ENCODE assay signal across 15 cellular contexts in the genomic region with DNA sequence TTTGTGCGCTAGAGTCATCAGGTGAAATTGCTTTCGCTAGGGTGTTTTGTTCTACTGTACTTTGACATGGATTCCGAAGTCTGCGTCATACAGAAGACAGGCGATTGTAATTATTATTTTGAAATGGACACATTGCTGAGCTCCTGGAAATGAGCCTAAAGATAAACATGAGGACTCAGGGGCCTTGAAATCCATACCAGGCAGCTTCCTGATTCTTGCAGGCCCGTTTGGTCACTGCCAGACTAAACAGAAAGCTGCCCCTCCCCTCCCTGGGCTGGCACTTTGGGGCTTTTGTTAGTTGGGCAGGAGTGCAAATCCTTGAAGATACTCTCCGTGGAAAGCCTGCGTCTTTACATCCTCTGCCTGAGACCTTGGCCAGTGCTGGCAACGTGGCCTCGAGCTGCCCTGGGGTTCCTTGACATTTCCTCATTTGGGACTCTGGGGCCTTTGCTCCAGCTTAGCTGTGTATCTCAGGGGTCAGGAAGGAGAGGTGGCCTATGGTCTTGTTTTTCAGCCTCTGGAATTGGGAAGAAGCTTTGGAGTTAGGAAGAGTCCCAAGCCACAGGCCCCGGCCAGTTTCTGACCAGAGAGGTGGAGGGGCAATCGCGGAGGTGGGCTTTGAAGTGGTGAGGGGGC. TPM values are rescaled to one million over a fixed set of nuclear protein-coding genes. Genes with fewer than 3 reads are reported as not detected.
DNase-seq lines count a peak whose midpoint lies in the region; FAIRE-seq and TF ChIP-seq lines count a peak whose summit lies in the region.
"Had no signal": no experiment of that assay in that cellular context is flagged by ENCODE, and none has a peak within 500 bp of the region (broad histone marks: within the 10 kb centered on the region; RNA-seq: fewer than 3 reads in every experiment).

No MANE protein-coding gene starts in this region.

- H3K4me1 ChIP-seq in SJSA1 (replicated peaks) (peaks cover 72% of the 10 kb centered on the region), small intestine (ENCODE audit: control insufficient read depth in 2 of 2, insufficient read depth in 1 of 2, low read depth in 1 of 2, low read length in 1 of 2) (no peaks in the 10 kb centered on the region), Peyer's patch (peaks cover 0 to 4% (median 0%) of the 10 kb centered on the region in 4 donors)

- H3K27me3 ChIP-seq in SJSA1 (replicated peaks) (no peaks in the 10 kb centered on the region), small intestine (ENCODE audit: control insufficient read depth in 2 of 2, insufficient read depth in 2 of 2, low read length in 2 of 2) (no peaks in the 10 kb centered on the region), Peyer's patch (no peaks in the 10 kb centered on the region)

- H3K36me3 ChIP-seq in SJSA1 (no peaks in the 10 kb centered on the region), small intestine (ENCODE audit: control insufficient read depth in 2 of 2, insufficient read depth in 2 of 2, low read length in 2 of 2) (no peaks in the 10 kb centered on the region), Peyer's patch (no peaks in the 10 kb centered on the region)

- H3K27ac ChIP-seq in SJSA1 (peak overlapping the region; percentile 78), small intestine (ENCODE audit: low read depth in 1 of 2, low read length in 1 of 2) (no peak overlapping the region), Peyer's patch (peak overlapping the region in 2 of 4 donors; percentile 4 to 16)

- no peak for TF ChIP-seq CTCF in fibroblast of pulmonary artery (IDR thresholded peaks at IDR 0.05; ENCODE audit: low read length, missing control alignments)
- no peak for TF ChIP-seq CTCF in Peyer's patch (IDR thresholded peaks at IDR 0.05)

- no peaks in the 10 kb centered on the region for H3K9me3 ChIP-seq in SJSA1 (replicated peaks)
- H3K9me3 ChIP-seq in small intestine (ENCODE audit: control insufficient read depth, low read depth) = no peaks in the 10 kb centered on the region
- H3K9me3 ChIP-seq in Peyer's patch = no peaks in the 10 kb centered on the region

- H3K4me3 ChIP-seq in SJSA1 (no peak overlapping the region), fibroblast of pulmonary artery (replicated peaks; ENCODE audit: low read depth, low read length) (no peak overlapping the region), small intestine (ENCODE audit: low read depth in 1 of 2, low read length in 2 of 2) (no peak overlapping the region), Peyer's patch (no peak overlapping the region)

- TF ChIP-seq POLR2A in Peyer's patch (IDR thresholded peaks at IDR 0.05) = no peak

- DNase-seq in EL (peak; percentile 76), SJSA1 (ENCODE audit: low read depth in 1 of 2, low spot score in 2 of 2) (peak; percentile 86 to 87), fibroblast of pulmonary artery (ENCODE audit: low read depth) (peak; percentile 52), small intestine (peak; percentile 86), SIG-M5 (lab: John Stamatoyannopoulos, UW) (no peak), NOMO-1 treated with dmso at 0.1 percent for 144 hours (lab: John Stamatoyannopoulos, UW; ENCODE audit: unreplicated experiment) (no peak), middle frontal gyrus (ENCODE audit: extremely low spot score, low spot score) (no peak), Peyer's patch (no peak)
- DNase-seq: activated CD4-positive, alpha-beta memory T cell treated with anti-CD3 and anti-CD28 coated beads, Interleukin-2, amount 10 ng/mL, durations not matched to agents 7 days and 5 days; activated naive CD4-positive, alpha-beta T cell; MV-4-11; NCI-H774; SHP77 had no signal

- WGBS in small intestine, 3 donors = 35 to 57% (median 51%) methylated on average over 13 of the region's 13 CpGs

- FAIRE-seq in small intestine (lab: Jason Lieb, UNC) = no peak
- FAIRE-seq: islet of Langerhans had no signal

RNA-seq across cellular contexts. Expression of a gene that starts 26.9 kb away (rescaled TPM):
- not detected in 2 replicates for total RNA-seq in SJSA1 (2014; rRNA removed; shearing (Covaris generic))
- polyA plus RNA-seq in small intestine = under 1 TPM in 1 of 3 donors, not detected in 2; 0.52 TPM
- total RNA-seq in Peyer's patch = not detected
- total RNA-seq: activated CD4-positive, alpha-beta memory T cell treated with anti-CD3 and anti-CD28 coated beads, Interleukin-2, amount 10 ng/mL, durations not matched to agents 7 days and 5 days; myocyte had no signal

RNA-seq across cellular contexts. Expression of a gene that starts 38.4 kb away (rescaled TPM):
- 2.0 and 7.8 TPM in 2 replicates for total RNA-seq in SJSA1 (2014; rRNA removed; shearing (Covaris generic))
- polyA plus RNA-seq in small intestine = 1 to 10 TPM in 1 of 3 donors, not detected in 2; 4.2 TPM
- 10 to 100 TPM in 1 of 4 donors, 1 to 10 TPM in 3; 3.4 to 14.0 (median 6.3) TPM for total RNA-seq in Peyer's patch

Comparison
In these comparisons a context has a peak if more than half of its experiments do, and no peak if none do; other contexts are left out.
1. DNase-seq: peak in EL (single experiment), SJSA1 (2 of 2), fibroblast of pulmonary artery (single experiment) and small intestine (single experiment); none in SIG-M5 (single experiment), NOMO-1 treated with dmso at 0.1 percent for 144 hours (single experiment), middle frontal gyrus (single experiment) and Peyer's patch (0 of 3).